25 cellular contexts compared by ENCODE assay signal in the genomic region with DNA sequence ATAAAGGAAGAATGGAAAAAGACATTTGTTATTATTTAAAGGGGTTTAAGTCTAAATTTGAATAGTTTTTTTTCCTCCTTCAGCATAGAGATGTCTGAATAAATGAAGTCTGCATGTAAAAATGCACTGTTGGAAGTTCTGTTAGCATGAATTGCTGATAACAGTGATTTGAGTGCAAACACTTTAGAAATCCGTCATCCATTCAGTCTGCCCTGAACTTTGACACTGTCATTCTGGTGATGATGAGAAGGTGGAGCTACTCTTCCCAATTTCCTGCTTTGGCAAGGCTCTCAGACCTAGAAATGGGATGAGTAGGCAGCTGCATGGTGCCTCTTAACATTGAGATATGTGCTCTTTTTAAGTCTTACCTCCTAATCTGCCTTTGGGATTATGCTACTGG.
DNase-seq lines count a peak whose midpoint lies in the region; ATAC-seq, FAIRE-seq and TF ChIP-seq lines count a peak whose summit lies in the region.
"Had no signal": no experiment of that assay in that cellular context is flagged by ENCODE, and none has a peak within 500 bp of the region (broad histone marks: within the 10 kb centered on the region; RNA-seq: fewer than 3 reads in every experiment).

No MANE protein-coding gene starts in this region.

- no peak for TF ChIP-seq CTCF in A549 (IDR thresholded peaks at IDR 0.05)

- H3K36me3 Mint-ChIP-seq in activated CD4-positive, alpha-beta T cell treated with anti-CD3 and anti-CD28 coated beads for 36 hours (ENCODE audit: low read depth), result peaks cover 40% of the 10 kb centered on the region

- no peaks in the 10 kb centered on the region for H3K4me1 Mint-ChIP-seq in activated CD4-positive, alpha-beta T cell treated with anti-CD3 and anti-CD28 coated beads for 36 hours
- H3K4me1 Mint-ChIP-seq: T-cell had no signal

- H3K27ac Mint-ChIP-seq in activated CD4-positive, alpha-beta T cell treated with anti-CD3 and anti-CD28 coated beads for 36 hours, result no peak overlapping the region
- H3K27ac Mint-ChIP-seq: T-cell had no signal

- DNase-seq in DMS79 treated with DMSO at 0.1 percent for 48 hours (lab: John Stamatoyannopoulos, UW), result peak; percentile 36
- no peak for DNase-seq in DMS79 (lab: John Stamatoyannopoulos, UW)
- DNase-seq in A549 (ENCODE audit: low read depth in 1 of 2, low spot score in 1 of 2), result no peak
- DNase-seq in NCI-H2227 treated with DMSO at 0.1 percent for 48 hours (lab: John Stamatoyannopoulos, UW), result peak; percentile 32
- no peak for DNase-seq in left lobe of liver (ENCODE audit: low spot score)
- DNase-seq in activated CD4-positive, alpha-beta T cell treated with anti-CD3 and anti-CD28 coated beads for 36 hours, result no peak
- DNase-seq: ACHN, Calu3, HCEC 1CT, Karpas-422, NCI-H1092, NCI-H1417 treated with DMSO at 0.1 percent for 48 hours, NCI-H1694 treated with DMSO at 0.1 percent for 48 hours, NCI-H2171 treated with DMSO at 0.1 percent for 48 hours, NCI-H446, NCI-H526 treated with DMSO at 0.1 percent for 48 hours, SHP77, T-cell had no signal

- no peak for TF ChIP-seq POLR2A in A549 (IDR thresholded peaks at IDR 0.05; ENCODE audit: low read length)

- no peak overlapping the region for H3K4me3 Mint-ChIP-seq in activated CD4-positive, alpha-beta T cell treated with anti-CD3 and anti-CD28 coated beads for 36 hours
- H3K4me3 Mint-ChIP-seq: T-cell had no signal

- POLR2A ChIA-PET in A549 (lab: Yijun Ruan, JAX), result no interaction called here
- POLR2A ChIA-PET in activated CD4-positive, alpha-beta T cell treated with anti-CD3 and anti-CD28 coated beads for 36 hours (lab: Charles Lee), result no interaction called here

- peaks cover 10% of the 10 kb centered on the region; the same call in 2 of the 3 replicates for H3K9me3 ChIP-seq in A549

- peaks cover 7% of the 10 kb centered on the region; the same call in 2 of the 3 replicates for H3K4me1 ChIP-seq in A549

- ATAC-seq in A549, result no peak
- ATAC-seq in left lobe of liver, result peak; percentile 68
- no peak for ATAC-seq in GM18520 (IDR thresholded peaks at IDR 0.05; ENCODE audit: unreplicated experiment)
- no peak for ATAC-seq in HG02970 (IDR thresholded peaks at IDR 0.05; ENCODE audit: low FRiP score, unreplicated experiment)
- no peak for ATAC-seq in activated CD4-positive, alpha-beta T cell treated with anti-CD3 and anti-CD28 coated beads for 36 hours
- ATAC-seq: T-cell had no signal

- CTCF ChIA-PET in A549 (lab: Yijun Ruan, JAX), result interaction anchor here (0.5 to 2.7 kb wide), 3 partner anchors 15 to 150 kb away, joined by 3 to 9 read pairs (median 3); no protein-coding TSS in a partner anchor
- CTCF ChIA-PET in activated CD4-positive, alpha-beta T cell treated with anti-CD3 and anti-CD28 coated beads for 36 hours (lab: Charles Lee), result no interaction called here

- WGBS in A549 (ENCODE audit: missing lambda C conversion rate), result 96% methylated on average over 1 of the region's 1 CpG

- no peak overlapping the region for H3K4me2 ChIP-seq in A549

- no peaks in the 10 kb centered on the region for H3K27me3 Mint-ChIP-seq in activated CD4-positive, alpha-beta T cell treated with anti-CD3 and anti-CD28 coated beads for 36 hours
- H3K27me3 Mint-ChIP-seq: T-cell had no signal

- no peak for TF ChIP-seq EP300 in A549 (IDR thresholded peaks at IDR 0.05)

- no peak for FAIRE-seq in A549 (lab: Jason Lieb, UNC)
- FAIRE-seq: G401.6, H1 had no signal

- TF ChIP-seq RAD21 in A549 (conservative IDR thresholded peaks at IDR 0.05 in 1 of 2, IDR thresholded peaks at IDR 0.05 in 1 of 2), result no peak

- intact Hi-C loops in activated CD4-positive, alpha-beta T cell treated with anti-CD3 and anti-CD28 coated beads for 36 hours (cut with DNase I, micrococcal nuclease), result no loop called here

- H3K27ac ChIP-seq in A549, result no peak overlapping the region
- H3K27ac ChIP-seq: 22Rv1, HL-60, RWPE1 had no signal

- H3K9me3 Mint-ChIP-seq in activated CD4-positive, alpha-beta T cell treated with anti-CD3 and anti-CD28 coated beads for 36 hours (ENCODE audit: low read depth), result peaks cover 2% of the 10 kb centered on the region
- H3K9me3 Mint-ChIP-seq: T-cell had no signal

- H3K4me3 ChIP-seq in A549, result no peak overlapping the region

TF ChIP-seq in A549, 52 proteins besides CTCF, POLR2A, EP300 and RAD21:
- TF ChIP-seq MAFK (IDR thresholded peaks at IDR 0.05; ENCODE audit: partially characterized antibody) (peak; percentile 30), SREBF2 (IDR thresholded peaks at IDR 0.05) (no peak)

Comparison
In these comparisons a context has a peak if more than half of its experiments do, and no peak if none do; other contexts are left out.
1. DNase-seq: peak in DMS79 treated with DMSO at 0.1 percent for 48 hours (single experiment) and NCI-H2227 treated with DMSO at 0.1 percent for 48 hours (single experiment); none in DMS79 (single experiment), A549 (0 of 2), left lobe of liver (single experiment) and activated CD4-positive, alpha-beta T cell treated with anti-CD3 and anti-CD28 coated beads for 36 hours (single experiment).